In the genomic region with DNA sequence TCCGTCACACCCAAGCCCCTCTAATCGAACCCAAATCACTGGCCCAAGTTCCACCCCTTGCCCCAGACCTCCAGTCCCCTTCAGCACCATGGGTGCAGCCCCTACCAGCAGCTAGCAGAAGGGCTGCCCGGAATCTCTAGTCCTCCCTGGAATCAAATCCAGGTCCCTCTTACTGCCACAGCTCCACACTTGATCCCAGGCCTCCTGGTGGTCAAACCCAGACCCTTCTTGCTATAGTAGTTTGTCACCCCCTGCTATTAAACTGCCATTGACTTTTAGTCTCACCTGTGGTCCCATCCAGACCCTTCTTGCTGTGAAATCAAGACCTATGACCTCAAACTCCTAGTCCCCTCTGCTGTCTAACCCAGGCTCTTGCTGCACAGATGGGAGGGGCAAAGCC, we compare ENCODE assay signal across 20 cellular contexts. TPM values are rescaled to one million over a fixed set of nuclear protein-coding genes. Genes with fewer than 3 reads are reported as not detected.
DNase-seq lines count a peak whose midpoint lies in the region; ATAC-seq, FAIRE-seq and TF ChIP-seq lines count a peak whose summit lies in the region.
"Had no signal": no experiment of that assay in that cellular context is flagged by ENCODE, and none has a peak within 500 bp of the region (broad histone marks: within the 10 kb centered on the region; RNA-seq: fewer than 3 reads in every experiment).

No MANE protein-coding gene starts in this region.

- H3K9me3 ChIP-seq in HepG2 (ENCODE audit: low read length) (no peaks in the 10 kb centered on the region), right lobe of liver (no peaks in the 10 kb centered on the region)
- H3K9me3 ChIP-seq: left ventricle myocardium inferior had no signal

- H3K36me3 ChIP-seq in HepG2 (replicated peaks in 1 of 2; ENCODE audit: control insufficient read depth in 1 of 2, insufficient read depth in 2 of 2, low read length in 2 of 2) (no peaks in the 10 kb centered on the region; a peak in 1 of 5 replicates), right lobe of liver (no peaks in the 10 kb centered on the region)

- H3K4me1 Mint-ChIP-seq in endothelial cell (ENCODE audit: unreplicated experiment) (peaks cover under 1% of the 10 kb centered on the region), T-cell (no peaks in the 10 kb centered on the region)
- H3K4me1 Mint-ChIP-seq: activated CD4-positive, alpha-beta T cell treated with anti-CD3 and anti-CD28 coated beads for 36 hours; brain; CD4-positive, alpha-beta memory T cell had no signal

- no peaks in the 10 kb centered on the region for H3K9me3 Mint-ChIP-seq in endothelial cell (ENCODE audit: unreplicated experiment)
- no peaks in the 10 kb centered on the region for H3K9me3 Mint-ChIP-seq in T-cell
- H3K9me3 Mint-ChIP-seq: activated naive CD4-positive, alpha-beta T cell treated with anti-CD3 and anti-CD28 coated beads for 36 hours; brain; CD4-positive, alpha-beta memory T cell had no signal

- H3K27ac ChIP-seq in HepG2 (ENCODE audit: extremely low read length, insufficient read depth, low read length) (no peak overlapping the region), right lobe of liver (no peak overlapping the region)
- H3K27ac ChIP-seq: left ventricle myocardium inferior had no signal

- no peak for TF ChIP-seq RAD21 in HepG2 (CRISPR knock-in tag; IDR thresholded peaks at IDR 0.05)

- peak; percentile 35; the same call in 2 of the 3 replicates for ATAC-seq in HepG2
- no peak for ATAC-seq in right lobe of liver
- ATAC-seq in HG02642 (IDR thresholded peaks at IDR 0.05; ENCODE audit: poor library complexity, unreplicated experiment), result no peak
- no peak for ATAC-seq in T-cell (replicated peaks in 1 of 4)
- ATAC-seq in HG03460 (IDR thresholded peaks at IDR 0.05; ENCODE audit: unreplicated experiment), result no peak
- ATAC-seq: activated CD4-positive, alpha-beta T cell treated with anti-CD3 and anti-CD28 coated beads for 36 hours had no signal

- intact Hi-C loops in HepG2 (cut with micrococcal nuclease; ENCODE audit: unreplicated experiment), result no loop called here
- intact Hi-C loops in right lobe of liver (cut with DNase I), result no loop called here

- WGBS in HepG2 (ENCODE audit: low lambda C conversion rate), result no CpG with 5 or more reads among the region's 3 CpGs
- WGBS in right lobe of liver (ENCODE audit: insufficient coverage, low coverage, low lambda C conversion rate, missing lambda C conversion rate), result 86% methylated on average over 1 of the region's 3 CpGs

- H3K36me3 Mint-ChIP-seq in endothelial cell (ENCODE audit: low read depth, unreplicated experiment) (peaks cover 10% of the 10 kb centered on the region), T-cell (peaks cover 3% of the 10 kb centered on the region)

- H4K20me1 ChIP-seq in HepG2 (ENCODE audit: insufficient read depth, low read length), result no peaks in the 10 kb centered on the region

- TF ChIP-seq EP300 in HepG2 (IDR thresholded peaks at IDR 0.05; ENCODE audit: low read depth in 2 of 2, low read length in 2 of 2) (no peak), HepG2 (CRISPR knock-in tag; IDR thresholded peaks at IDR 0.05; ENCODE audit: borderline replicate concordance) (no peak)

- DNase-seq in HepG2 (ENCODE audit: low spot score) (no peak), right lobe of liver (no peak), endothelial cell (ENCODE audit: low spot score) (no peak), T-cell (no peak)
- DNase-seq: activated CD4-positive, alpha-beta T cell treated with anti-CD3 and anti-CD28 coated beads for 36 hours; activated CD8-positive, alpha-beta memory T cell treated with anti-CD3 and anti-CD28 coated beads, Interleukin-2, amount 50 U/mL, for 48 hours; activated naive CD4-positive, alpha-beta T cell treated with anti-CD3 and anti-CD28 coated beads for 36 hours; effector CD4-positive, alpha-beta T cell; Kasumi-1; left ventricle myocardium inferior; NCI-H1417; stimulated activated naive CD4-positive, alpha-beta T cell treated with Interleukin-2 at 50 U/mL for 16 hours; trophoblast cell had no signal

- H2AFZ ChIP-seq in HepG2 (ENCODE audit: low read length), result no peak overlapping the region

- H3K27me3 Mint-ChIP-seq in endothelial cell (ENCODE audit: unreplicated experiment) (peaks cover 7% of the 10 kb centered on the region), T-cell (no peaks in the 10 kb centered on the region)
- H3K27me3 Mint-ChIP-seq: activated CD4-positive, alpha-beta T cell treated with anti-CD3 and anti-CD28 coated beads for 36 hours; CD4-positive, alpha-beta memory T cell had no signal

- H3K4me1 ChIP-seq in HepG2 (ENCODE audit: insufficient read depth, low read length) (peaks cover 8% of the 10 kb centered on the region; the same call in 1 of the 2 replicates), right lobe of liver (no peaks in the 10 kb centered on the region)
- H3K4me1 ChIP-seq: left ventricle myocardium inferior had no signal

- H3K79me2 ChIP-seq in HepG2 (ENCODE audit: insufficient read depth, low read length), result no peaks in the 10 kb centered on the region

- POLR2A ChIA-PET in HepG2 (lab: Yijun Ruan, JAX), result no interaction called here
- POLR2A ChIA-PET in T-cell (lab: Charles Lee), result no interaction called here

- FAIRE-seq in HepG2 (lab: Jason Lieb, UNC), result no peak
- FAIRE-seq: A204.1 had no signal

- CTCF ChIA-PET in HepG2 (lab: Yijun Ruan, JAX; ENCODE audit: low intra/inter-chr PET ratio, low total read pairs), result no interaction called here
- CTCF ChIA-PET in T-cell (lab: Charles Lee), result no interaction called here

- H3K27ac Mint-ChIP-seq in endothelial cell (ENCODE audit: unreplicated experiment) (peak overlapping the region; percentile 9), T-cell (no peak overlapping the region)
- H3K27ac Mint-ChIP-seq: activated CD4-positive, alpha-beta T cell treated with anti-CD3 and anti-CD28 coated beads for 36 hours; activated naive CD4-positive, alpha-beta T cell treated with anti-CD3 and anti-CD28 coated beads for 36 hours had no signal

- in situ Hi-C loops in HepG2 (cut with HindIII; ENCODE audit: extremely low pct_ligation_motif_present, low pct_unique_long_range_greater_than_20kb), result no loop called here

- H3K4me2 ChIP-seq in HepG2 (ENCODE audit: low read depth, low read length), result no peak overlapping the region
- H3K4me2 ChIP-seq: smooth muscle cell had no signal

- no peak overlapping the region for H3K4me3 Mint-ChIP-seq in endothelial cell (ENCODE audit: unreplicated experiment)
- H3K4me3 Mint-ChIP-seq in T-cell, result no peak overlapping the region
- H3K4me3 Mint-ChIP-seq: activated CD4-positive, alpha-beta T cell treated with anti-CD3 and anti-CD28 coated beads for 36 hours; activated naive CD4-positive, alpha-beta T cell treated with anti-CD3 and anti-CD28 coated beads for 36 hours; brain; CD4-positive, alpha-beta memory T cell had no signal

- TF ChIP-seq CTCF in HepG2 (CRISPR knock-in tag; IDR thresholded peaks at IDR 0.05), result no peak
- TF ChIP-seq CTCF in right lobe of liver (IDR thresholded peaks at IDR 0.05), result no peak
- peak; percentile 22 for TF ChIP-seq CTCF in endothelial cell (IDR thresholded peaks at IDR 0.05; ENCODE audit: unreplicated experiment)

- no peak overlapping the region for H3K4me3 ChIP-seq in HepG2 (replicated peaks in 1 of 3; ENCODE audit: insufficient read depth in 1 of 3, low read depth in 2 of 3, low read length in 3 of 3)
- H3K4me3 ChIP-seq in right lobe of liver, result no peak overlapping the region
- H3K4me3 ChIP-seq: left ventricle myocardium inferior, smooth muscle cell had no signal

- H3K9ac ChIP-seq in HepG2 (ENCODE audit: insufficient read depth, low read depth, low read length), result no peak overlapping the region

- no peaks in the 10 kb centered on the region for H3K27me3 ChIP-seq in HepG2 (ENCODE audit: control insufficient read depth in 1 of 2, insufficient read depth in 2 of 2, low read length in 2 of 2)
- H3K27me3 ChIP-seq in right lobe of liver, result no peaks in the 10 kb centered on the region

- no TSS peak for BruUV-seq in HepG2 (replicated peaks; lab: Mats Ljungman, UMichigan)

- no peak for TF ChIP-seq POLR2A in HepG2 (IDR thresholded peaks at IDR 0.05; ENCODE audit: insufficient read depth in 1 of 2, low read depth in 2 of 2, low read length in 2 of 2)
- no peak for TF ChIP-seq POLR2A in right lobe of liver (IDR thresholded peaks at IDR 0.05)

RNA-seq across cellular contexts. Expression of a gene that starts 8.7 kb away (rescaled TPM):
- total RNA-seq in HepG2 (2016; rRNA removed; fragmentation: Illumina TruSeq; extraction: Trizol) (not detected in 2 replicates), right lobe of liver (under 1 TPM in 1 of 6 experiments, not detected in 5; 0.15 TPM), endothelial cell (ENCODE audit: unreplicated experiment) (not detected), T-cell (under 1 TPM in 4 of 5 donors, not detected in 1; 0.16 to 0.20 (median 0.18) TPM)
- total RNA-seq in HepG2 (2016; cell fraction: cytosol; rRNA removed; fragmentation: Illumina TruSeq; extraction: Trizol; ENCODE audit: low read depth), result not detected in 2 replicates
- total RNA-seq in HepG2 (2016; cell fraction: insoluble cytoplasmic fraction; rRNA removed; fragmentation: Illumina TruSeq; extraction: Trizol), result not detected in 2 replicates
- not detected in 2 replicates for total RNA-seq in HepG2 (2016; cell fraction: membrane; rRNA removed; fragmentation: Illumina TruSeq; extraction: Trizol)
- total RNA-seq in HepG2 (2016; cell fraction: nucleus; rRNA removed; fragmentation: Illumina TruSeq; extraction: Trizol), result not detected in 2 replicates
- polyA plus RNA-seq in HepG2 (2011; rRNA removed), result 0.03 TPM in 1 of 2 replicates, not detected in the other
- 0.03 TPM in 1 of 2 replicates, not detected in the other for polyA plus RNA-seq in HepG2 (2011; cell fraction: cytosol; rRNA removed)
- not detected in 2 replicates for polyA plus RNA-seq in HepG2 (2011; cell fraction: nucleus; rRNA removed)
- polyA plus RNA-seq in HepG2 (2012), result not detected in 2 replicates
- not detected in 2 replicates for polyA plus RNA-seq in HepG2 (2016; cell fraction: cytosol; fragmentation: Illumina TruSeq; extraction: Trizol; ENCODE audit: low read depth)
- polyA plus RNA-seq in HepG2 (2016; cell fraction: insoluble cytoplasmic fraction; fragmentation: Illumina TruSeq; extraction: Trizol; ENCODE audit: low read depth), result not detected in 2 replicates
- polyA plus RNA-seq in HepG2 (2016; cell fraction: membrane; fragmentation: Illumina TruSeq; extraction: Trizol; ENCODE audit: low read depth), result not detected in 2 replicates
- polyA plus RNA-seq in HepG2 (2016; cell fraction: nucleus; fragmentation: Illumina TruSeq; extraction: Trizol; ENCODE audit: insufficient read depth, low read depth), result not detected in 2 replicates
- polyA minus RNA-seq in HepG2 (2011; rRNA and poly(A)+ RNA removed; ENCODE audit: low replicate concordance), result 0.07 TPM in 1 of 2 replicates, not detected in the other
- polyA minus RNA-seq in HepG2 (2011; cell fraction: cytosol; rRNA and poly(A)+ RNA removed), result not detected in 2 replicates
- not detected in 2 replicates for polyA minus RNA-seq in HepG2 (2011; cell fraction: nucleus; rRNA and poly(A)+ RNA removed)
- total RNA-seq: activated naive CD4-positive, alpha-beta T cell treated with anti-CD3 and anti-CD28 coated beads for 36 hours; CD4-positive, alpha-beta memory T cell; left ventricle myocardium inferior; smooth muscle cell; T-helper 2 cell treated with Interferon-gamma antibody and Interleukin-4, amounts not matched to agents 100 ng/mL and 5 ng/mL, for 36 hours had no signal
- polyA plus RNA-seq: CD4-positive, alpha-beta memory T cell had no signal

RNA-seq across cellular contexts. Expression of a gene that starts 31.9 kb away (rescaled TPM):
- total RNA-seq in HepG2 (2016; rRNA removed; fragmentation: Illumina TruSeq; extraction: Trizol), result 0.46 and 0.66 TPM in 2 replicates
- total RNA-seq in HepG2 (2016; cell fraction: cytosol; rRNA removed; fragmentation: Illumina TruSeq; extraction: Trizol; ENCODE audit: low read depth), result not detected in 2 replicates
- 0.39 and 0.78 TPM in 2 replicates for total RNA-seq in HepG2 (2016; cell fraction: insoluble cytoplasmic fraction; rRNA removed; fragmentation: Illumina TruSeq; extraction: Trizol)
- 0.03 and 0.12 TPM in 2 replicates for total RNA-seq in HepG2 (2016; cell fraction: membrane; rRNA removed; fragmentation: Illumina TruSeq; extraction: Trizol)
- total RNA-seq in HepG2 (2016; cell fraction: nucleus; rRNA removed; fragmentation: Illumina TruSeq; extraction: Trizol), result 0.38 and 0.40 TPM in 2 replicates
- 0.66 and 0.99 TPM in 2 replicates for polyA plus RNA-seq in HepG2 (2011; rRNA removed)
- polyA plus RNA-seq in HepG2 (2011; cell fraction: cytosol; rRNA removed), result 0.79 and 0.94 TPM in 2 replicates
- 0.76 and 0.99 TPM in 2 replicates for polyA plus RNA-seq in HepG2 (2011; cell fraction: nucleus; rRNA removed)
- polyA plus RNA-seq in HepG2 (2012), result 0.85 and 1.1 TPM in 2 replicates
- polyA plus RNA-seq in HepG2 (2016; cell fraction: cytosol; fragmentation: Illumina TruSeq; extraction: Trizol; ENCODE audit: low read depth), result not detected in 2 replicates
- 0.25 and 0.53 TPM in 2 replicates for polyA plus RNA-seq in HepG2 (2016; cell fraction: insoluble cytoplasmic fraction; fragmentation: Illumina TruSeq; extraction: Trizol; ENCODE audit: low read depth)
- 0.03 and 0.06 TPM in 2 replicates for polyA plus RNA-seq in HepG2 (2016; cell fraction: membrane; fragmentation: Illumina TruSeq; extraction: Trizol; ENCODE audit: low read depth)
- 1.1 TPM in 2 replicates for polyA plus RNA-seq in HepG2 (2016; cell fraction: nucleus; fragmentation: Illumina TruSeq; extraction: Trizol; ENCODE audit: insufficient read depth, low read depth)
- 0.51 and 1.1 TPM in 2 replicates for polyA minus RNA-seq in HepG2 (2011; rRNA and poly(A)+ RNA removed; ENCODE audit: low replicate concordance)
- polyA minus RNA-seq in HepG2 (2011; cell fraction: cytosol; rRNA and poly(A)+ RNA removed), result 0.53 and 0.89 TPM in 2 replicates
- 0.52 and 0.62 TPM in 2 replicates for polyA minus RNA-seq in HepG2 (2011; cell fraction: nucleus; rRNA and poly(A)+ RNA removed)
- total RNA-seq in right lobe of liver, result under 1 TPM; 0.37 to 0.99 (median 0.60) TPM
- total RNA-seq in endothelial cell (ENCODE audit: unreplicated experiment), result 6.7 TPM
- total RNA-seq in T-cell, result 1 to 10 TPM; 2.0 to 4.4 (median 2.8) TPM

RNA-seq across cellular contexts. Expression of a gene that starts 32.8 kb away (rescaled TPM):
- total RNA-seq in HepG2 (2016; rRNA removed; fragmentation: Illumina TruSeq; extraction: Trizol) (26.8 and 45.7 TPM in 2 replicates), right lobe of liver (100 to 1,000 TPM in 4 of 6 experiments, 10 to 100 TPM in 2; 84.7 to 197 (median 113) TPM), endothelial cell (ENCODE audit: unreplicated experiment) (227 TPM), T-cell (100 to 1,000 TPM in 3 of 5 donors, 10 to 100 TPM in 2; 71.0 to 120 (median 118) TPM)
- 18.2 and 19.0 TPM in 2 replicates for total RNA-seq in HepG2 (2016; cell fraction: cytosol; rRNA removed; fragmentation: Illumina TruSeq; extraction: Trizol; ENCODE audit: low read depth)
- total RNA-seq in HepG2 (2016; cell fraction: insoluble cytoplasmic fraction; rRNA removed; fragmentation: Illumina TruSeq; extraction: Trizol), result 29.0 and 47.3 TPM in 2 replicates
- 26.1 and 41.8 TPM in 2 replicates for total RNA-seq in HepG2 (2016; cell fraction: membrane; rRNA removed; fragmentation: Illumina TruSeq; extraction: Trizol)
- 37.3 and 42.7 TPM in 2 replicates for total RNA-seq in HepG2 (2016; cell fraction: nucleus; rRNA removed; fragmentation: Illumina TruSeq; extraction: Trizol)
- 164 and 203 TPM in 2 replicates for polyA plus RNA-seq in HepG2 (2011; rRNA removed)
- 105 and 149 TPM in 2 replicates for polyA plus RNA-seq in HepG2 (2011; cell fraction: cytosol; rRNA removed)
- 114 and 115 TPM in 2 replicates for polyA plus RNA-seq in HepG2 (2011; cell fraction: nucleus; rRNA removed)
- 107 and 135 TPM in 2 replicates for polyA plus RNA-seq in HepG2 (2012)
- polyA plus RNA-seq in HepG2 (2016; cell fraction: cytosol; fragmentation: Illumina TruSeq; extraction: Trizol; ENCODE audit: low read depth), result 16.6 and 27.8 TPM in 2 replicates
- 36.6 and 37.2 TPM in 2 replicates for polyA plus RNA-seq in HepG2 (2016; cell fraction: insoluble cytoplasmic fraction; fragmentation: Illumina TruSeq; extraction: Trizol; ENCODE audit: low read depth)
- 34.7 and 44.6 TPM in 2 replicates for polyA plus RNA-seq in HepG2 (2016; cell fraction: membrane; fragmentation: Illumina TruSeq; extraction: Trizol; ENCODE audit: low read depth)
- polyA plus RNA-seq in HepG2 (2016; cell fraction: nucleus; fragmentation: Illumina TruSeq; extraction: Trizol; ENCODE audit: insufficient read depth, low read depth), result 75.1 and 78.1 TPM in 2 replicates
- polyA minus RNA-seq in HepG2 (2011; rRNA and poly(A)+ RNA removed; ENCODE audit: low replicate concordance), result 86.0 and 162 TPM in 2 replicates
- 72.3 and 102 TPM in 2 replicates for polyA minus RNA-seq in HepG2 (2011; cell fraction: cytosol; rRNA and poly(A)+ RNA removed)
- polyA minus RNA-seq in HepG2 (2011; cell fraction: nucleus; rRNA and poly(A)+ RNA removed), result 23.6 and 31.3 TPM in 2 replicates

RNA-seq across cellular contexts. Expression of a gene that starts 33.1 kb away (rescaled TPM):
- 6.8 and 8.1 TPM in 2 replicates for total RNA-seq in HepG2 (2016; rRNA removed; fragmentation: Illumina TruSeq; extraction: Trizol)
- total RNA-seq in HepG2 (2016; cell fraction: cytosol; rRNA removed; fragmentation: Illumina TruSeq; extraction: Trizol; ENCODE audit: low read depth), result 12.5 and 13.5 TPM in 2 replicates
- total RNA-seq in HepG2 (2016; cell fraction: insoluble cytoplasmic fraction; rRNA removed; fragmentation: Illumina TruSeq; extraction: Trizol), result 5.6 and 9.0 TPM in 2 replicates
- 18.7 and 22.9 TPM in 2 replicates for total RNA-seq in HepG2 (2016; cell fraction: membrane; rRNA removed; fragmentation: Illumina TruSeq; extraction: Trizol)
- 3.6 and 5.4 TPM in 2 replicates for total RNA-seq in HepG2 (2016; cell fraction: nucleus; rRNA removed; fragmentation: Illumina TruSeq; extraction: Trizol)
- polyA plus RNA-seq in HepG2 (2011; rRNA removed), result 10.6 and 11.1 TPM in 2 replicates
- polyA plus RNA-seq in HepG2 (2011; cell fraction: cytosol; rRNA removed), result 6.7 and 7.2 TPM in 2 replicates
- polyA plus RNA-seq in HepG2 (2011; cell fraction: nucleus; rRNA removed), result 10.7 and 10.8 TPM in 2 replicates
- polyA plus RNA-seq in HepG2 (2012), result 3.6 and 4.2 TPM in 2 replicates
- polyA plus RNA-seq in HepG2 (2016; cell fraction: cytosol; fragmentation: Illumina TruSeq; extraction: Trizol; ENCODE audit: low read depth), result 12.8 and 17.0 TPM in 2 replicates
- 9.6 and 11.1 TPM in 2 replicates for polyA plus RNA-seq in HepG2 (2016; cell fraction: insoluble cytoplasmic fraction; fragmentation: Illumina TruSeq; extraction: Trizol; ENCODE audit: low read depth)
- polyA plus RNA-seq in HepG2 (2016; cell fraction: membrane; fragmentation: Illumina TruSeq; extraction: Trizol; ENCODE audit: low read depth), result 23.8 and 24.6 TPM in 2 replicates
- polyA plus RNA-seq in HepG2 (2016; cell fraction: nucleus; fragmentation: Illumina TruSeq; extraction: Trizol; ENCODE audit: insufficient read depth, low read depth), result 12.8 and 13.4 TPM in 2 replicates
- polyA minus RNA-seq in HepG2 (2011; rRNA and poly(A)+ RNA removed; ENCODE audit: low replicate concordance), result 18.0 and 74.8 TPM in 2 replicates
- 7.0 and 8.4 TPM in 2 replicates for polyA minus RNA-seq in HepG2 (2011; cell fraction: cytosol; rRNA and poly(A)+ RNA removed)
- 6.8 and 7.3 TPM in 2 replicates for polyA minus RNA-seq in HepG2 (2011; cell fraction: nucleus; rRNA and poly(A)+ RNA removed)
- 1 to 10 TPM; 4.8 to 8.1 (median 5.5) TPM for total RNA-seq in right lobe of liver
- 17.9 TPM for total RNA-seq in endothelial cell (ENCODE audit: unreplicated experiment)
- 10 to 100 TPM; 12.4 to 14.8 (median 14.5) TPM for total RNA-seq in T-cell

RNA-seq across cellular contexts. Expression of a gene that starts 44.5 kb away (rescaled TPM):
- total RNA-seq in HepG2 (2016; rRNA removed; fragmentation: Illumina TruSeq; extraction: Trizol) (4.3 and 4.7 TPM in 2 replicates), right lobe of liver (10 to 100 TPM in 1 of 6 experiments, 1 to 10 TPM in 5; 3.7 to 11.7 (median 6.2) TPM), endothelial cell (ENCODE audit: unreplicated experiment) (11.8 TPM), T-cell (10 to 100 TPM; 10.9 to 25.4 (median 13.3) TPM)
- 1.8 and 2.1 TPM in 2 replicates for total RNA-seq in HepG2 (2016; cell fraction: cytosol; rRNA removed; fragmentation: Illumina TruSeq; extraction: Trizol; ENCODE audit: low read depth)
- 3.9 and 5.6 TPM in 2 replicates for total RNA-seq in HepG2 (2016; cell fraction: insoluble cytoplasmic fraction; rRNA removed; fragmentation: Illumina TruSeq; extraction: Trizol)
- total RNA-seq in HepG2 (2016; cell fraction: membrane; rRNA removed; fragmentation: Illumina TruSeq; extraction: Trizol), result 3.0 and 3.6 TPM in 2 replicates
- total RNA-seq in HepG2 (2016; cell fraction: nucleus; rRNA removed; fragmentation: Illumina TruSeq; extraction: Trizol), result 1.7 and 1.9 TPM in 2 replicates
- polyA plus RNA-seq in HepG2 (2011; rRNA removed), result 4.5 and 5.0 TPM in 2 replicates
- polyA plus RNA-seq in HepG2 (2011; cell fraction: cytosol; rRNA removed), result 5.0 and 7.0 TPM in 2 replicates
- polyA plus RNA-seq in HepG2 (2011; cell fraction: nucleus; rRNA removed), result 4.0 and 4.5 TPM in 2 replicates
- 1.4 and 1.9 TPM in 2 replicates for polyA plus RNA-seq in HepG2 (2012)
- 0.94 and 1.1 TPM in 2 replicates for polyA plus RNA-seq in HepG2 (2016; cell fraction: cytosol; fragmentation: Illumina TruSeq; extraction: Trizol; ENCODE audit: low read depth)
- polyA plus RNA-seq in HepG2 (2016; cell fraction: insoluble cytoplasmic fraction; fragmentation: Illumina TruSeq; extraction: Trizol; ENCODE audit: low read depth), result 3.6 and 4.1 TPM in 2 replicates
- polyA plus RNA-seq in HepG2 (2016; cell fraction: membrane; fragmentation: Illumina TruSeq; extraction: Trizol; ENCODE audit: low read depth), result 1.5 and 1.7 TPM in 2 replicates
- polyA plus RNA-seq in HepG2 (2016; cell fraction: nucleus; fragmentation: Illumina TruSeq; extraction: Trizol; ENCODE audit: insufficient read depth, low read depth), result 2.5 and 2.7 TPM in 2 replicates
- polyA minus RNA-seq in HepG2 (2011; rRNA and poly(A)+ RNA removed; ENCODE audit: low replicate concordance), result 2.7 and 5.6 TPM in 2 replicates
- 1.1 and 1.2 TPM in 2 replicates for polyA minus RNA-seq in HepG2 (2011; cell fraction: cytosol; rRNA and poly(A)+ RNA removed)
- 1.7 and 2.0 TPM in 2 replicates for polyA minus RNA-seq in HepG2 (2011; cell fraction: nucleus; rRNA and poly(A)+ RNA removed)
